Comparison of ENCODE assay signal across 25 cellular contexts in the genomic region with DNA sequence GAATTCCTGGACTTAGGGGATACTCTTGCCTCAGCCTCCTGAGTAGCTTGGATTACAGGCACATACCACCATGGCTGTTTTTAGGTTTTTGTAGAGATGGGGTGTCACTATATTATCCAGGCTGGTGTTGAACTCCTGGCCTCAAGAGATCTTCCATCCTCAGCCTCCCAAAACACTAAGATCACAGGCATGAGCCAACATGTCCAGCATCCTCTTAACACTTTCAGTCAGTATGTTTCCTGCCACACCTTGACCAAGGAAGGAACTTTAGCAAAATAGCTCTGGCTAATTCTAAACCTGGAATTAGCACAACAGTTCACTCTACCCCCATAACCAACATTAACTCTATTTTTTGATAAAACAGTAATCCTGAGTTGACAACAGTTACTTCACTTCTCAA. TPM values are rescaled to one million over a fixed set of nuclear protein-coding genes. Genes with fewer than 3 reads are reported as not detected.
"Had no signal": no experiment of that assay in that cellular context is flagged by ENCODE, and none has a peak within 500 bp of the region (broad histone marks: within the 10 kb centered on the region; RNA-seq: fewer than 3 reads in every experiment).

No MANE protein-coding gene starts in this region.

- H3K27me3 ChIP-seq: colonic mucosa, gastroesophageal sphincter, heart left ventricle, spleen, thyroid gland had no signal

- H3K36me3 ChIP-seq: colonic mucosa had no signal

- H3K9me3 ChIP-seq: colonic mucosa, gastroesophageal sphincter, heart left ventricle, left ventricle myocardium inferior, spleen, thyroid gland had no signal

- DNase-seq: activated CD4-positive, alpha-beta T cell treated with anti-CD3 and anti-CD28 coated beads for 1 hour; activated CD4-positive, alpha-beta T cell treated with anti-CD3 and anti-CD28 coated beads, Interleukin-2, amount 50 U/mL, for 48 hours; anterior cingulate cortex; colonic mucosa; heart left ventricle; kidney glomerular epithelial cell; left ventricle myocardium inferior; nephron progenitor cell; nucleus accumbens; retina; spleen; stimulated activated CD8-positive, alpha-beta memory T cell treated with anti-CD3 and anti-CD28 coated beads, Interleukin-4, amount 100 ng/mL, for 48 hours; stimulated activated naive CD4-positive, alpha-beta T cell treated with Interleukin-2 at 50 U/mL for 16 hours; T-helper 17 cell; thyroid gland had no signal

- H3K9me3 Mint-ChIP-seq: activated T-helper 2 cell treated with anti-CD3 and anti-CD28 coated beads, Interferon-gamma antibody, Interleukin-2, Interleukin-4, amounts not matched to agents 10 μg/mL and 5 μg/mL and 100 μg/mL, durations not matched to agents 14 hours and 24 hours and 36 hours; brain; central memory CD8-positive, alpha-beta T cell; nephron progenitor cell had no signal

- H3K4me3 ChIP-seq: colonic mucosa, gastroesophageal sphincter, heart left ventricle, left ventricle myocardium inferior, spleen, thyroid gland had no signal

- H3K27ac Mint-ChIP-seq: activated naive CD8-positive, alpha-beta T cell; activated T-helper 2 cell treated with anti-CD3 and anti-CD28 coated beads, Interferon-gamma antibody, Interleukin-2, Interleukin-4, amounts not matched to agents 10 μg/mL and 5 μg/mL and 100 μg/mL, durations not matched to agents 14 hours and 24 hours and 36 hours; nephron progenitor cell; T-helper 17 cell had no signal

- H3K4me1 ChIP-seq: colonic mucosa, gastroesophageal sphincter, spleen, thyroid gland had no signal

- H3K27ac ChIP-seq: colonic mucosa, gastroesophageal sphincter, heart left ventricle, left ventricle myocardium inferior, spleen, thyroid gland, VCaP had no signal

- H3K4me3 Mint-ChIP-seq: activated naive CD8-positive, alpha-beta T cell; brain; central memory CD8-positive, alpha-beta T cell; nephron progenitor cell; T-helper 17 cell had no signal

- H3K27me3 Mint-ChIP-seq: activated naive CD8-positive, alpha-beta T cell; central memory CD8-positive, alpha-beta T cell; T-helper 17 cell had no signal

- H3K4me1 Mint-ChIP-seq: brain; central memory CD8-positive, alpha-beta T cell; nephron progenitor cell had no signal

- ATAC-seq: esophagus mucosa, gastroesophageal sphincter, heart left ventricle, T-helper 17 cell had no signal

RNA-seq across cellular contexts. Expression of a gene that starts 27.2 kb away (rescaled TPM):
- total RNA-seq: activated T-helper 2 cell treated with anti-CD3 and anti-CD28 coated beads, Interferon-gamma antibody, Interleukin-2, Interleukin-4, amounts not matched to agents 10 μg/mL and 5 μg/mL and 100 μg/mL, durations not matched to agents 14 hours and 24 hours and 36 hours; esophagus mucosa; gastroesophageal sphincter; heart left ventricle; left ventricle myocardium inferior; myocyte; spleen; subcutaneous adipose tissue; T-helper 17 cell; ureter had no signal
- polyA plus RNA-seq: heart left ventricle, spleen had no signal
